In the genomic region with DNA sequence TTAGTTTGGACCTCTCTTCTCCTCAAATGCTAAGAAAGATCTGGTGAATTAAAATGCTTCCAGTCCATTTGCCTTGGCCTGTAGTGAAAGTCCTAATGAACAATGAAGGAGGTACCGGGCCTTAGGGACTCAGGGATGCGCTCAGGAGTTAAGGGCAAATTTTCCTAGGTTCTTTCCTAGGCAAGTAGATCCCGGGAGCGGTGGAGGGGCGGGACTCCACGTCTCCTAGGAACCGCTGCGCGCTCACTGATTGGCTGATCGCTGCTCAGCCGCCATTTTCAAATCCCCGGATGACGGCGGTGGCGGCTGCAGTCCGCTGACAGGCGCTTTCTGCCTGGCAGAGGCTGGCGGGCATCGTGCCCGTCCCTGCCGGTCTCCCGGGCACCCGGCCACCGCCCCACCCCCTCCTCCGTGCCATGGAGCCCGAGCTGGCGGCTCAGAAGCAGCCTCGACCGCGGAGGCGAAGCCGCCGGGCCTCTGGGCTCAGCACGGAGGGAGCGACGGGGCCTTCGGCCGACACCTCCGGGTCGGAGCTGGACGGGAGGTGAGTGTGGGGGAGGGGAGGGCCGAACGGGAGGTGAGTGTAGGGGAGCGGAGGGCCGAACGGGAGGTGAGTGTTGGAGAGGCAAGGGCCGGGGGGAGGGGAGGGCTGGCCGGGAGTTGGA, we compare ENCODE assay signal across 8 cellular contexts. TPM values are rescaled to one million over a fixed set of nuclear protein-coding genes. Genes with fewer than 3 reads are reported as not detected.
DNase-seq lines count a peak whose midpoint lies in the region; ATAC-seq and TF ChIP-seq lines count a peak whose summit lies in the region.

A gene with protein sequence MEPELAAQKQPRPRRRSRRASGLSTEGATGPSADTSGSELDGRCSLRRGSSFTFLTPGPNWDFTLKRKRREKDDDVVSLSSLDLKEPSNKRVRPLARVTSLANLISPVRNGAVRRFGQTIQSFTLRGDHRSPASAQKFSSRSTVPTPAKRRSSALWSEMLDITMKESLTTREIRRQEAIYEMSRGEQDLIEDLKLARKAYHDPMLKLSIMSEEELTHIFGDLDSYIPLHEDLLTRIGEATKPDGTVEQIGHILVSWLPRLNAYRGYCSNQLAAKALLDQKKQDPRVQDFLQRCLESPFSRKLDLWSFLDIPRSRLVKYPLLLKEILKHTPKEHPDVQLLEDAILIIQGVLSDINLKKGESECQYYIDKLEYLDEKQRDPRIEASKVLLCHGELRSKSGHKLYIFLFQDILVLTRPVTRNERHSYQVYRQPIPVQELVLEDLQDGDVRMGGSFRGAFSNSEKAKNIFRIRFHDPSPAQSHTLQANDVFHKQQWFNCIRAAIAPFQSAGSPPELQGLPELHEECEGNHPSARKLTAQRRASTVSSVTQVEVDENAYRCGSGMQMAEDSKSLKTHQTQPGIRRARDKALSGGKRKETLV (plus strand): TSS at position 281 of the 665 bp plus-strand sequence. CDS start 136 bp downstream, at position 417.

- DNase-seq in AG04449 (ENCODE audit: low read depth, low spot score): no peak
- DNase-seq in NCI-H2171 treated with DMSO at 0.1 percent for 48 hours (lab: John Stamatoyannopoulos, UW): peak; percentile 83
- DNase-seq in caudate nucleus (lab: John Stamatoyannopoulos, UW): peak; percentile 54 to 95 (median 88)
- peak; percentile 94 for DNase-seq in inferior parietal cortex (ENCODE audit: extremely low spot score)
- peak; percentile 90 for DNase-seq in spleen

- no peak for TF ChIP-seq CTCF in AG04449 (IDR thresholded peaks at IDR 0.05; ENCODE audit: insufficient read depth, low read length, missing control alignments)
- no peak for TF ChIP-seq CTCF in WI38 (IDR thresholded peaks at IDR 0.05; ENCODE audit: low read depth, low read length)
- TF ChIP-seq CTCF in spleen (IDR thresholded peaks at IDR 0.05 in 8 of 11, conservative IDR thresholded peaks at IDR 0.05 in 3 of 11): no peak

- H3K27me3 ChIP-seq in spleen (replicated peaks in 1 of 7): peaks cover 0 to 16% (median 0%) of the 10 kb centered on the region in 7 donors

- no peaks in the 10 kb centered on the region for H3K36me3 ChIP-seq in spleen

- intact Hi-C loops in spleen (cut with DNase I; ENCODE audit: low total_unique reads): no loop called here

- H3K27ac ChIP-seq in caudate nucleus (ENCODE audit: low read depth, low read length) (no peak within 1 kb of the TSS), spleen (peak within 1 kb of the TSS in 2 of 8 donors; percentile 38 to 67)

- 1% methylated on average over 24 to 48 of the region's 48 CpGs for WGBS in spleen, 5 donors

- TF ChIP-seq POLR2A in spleen (IDR thresholded peaks at IDR 0.05): no peak

- ATAC-seq in GM18867 (IDR thresholded peaks at IDR 0.05; ENCODE audit: unreplicated experiment): peak; percentile 97
- peak; percentile 97 for ATAC-seq in HG03097 (IDR thresholded peaks at IDR 0.05; ENCODE audit: low FRiP score, unreplicated experiment)

- H3K9me3 ChIP-seq in spleen: peaks cover 0 to 7% (median 0%) of the 10 kb centered on the region in 8 donors

- peaks cover 0 to 21% (median 12%) of the 10 kb centered on the region in 6 donors for H3K4me1 ChIP-seq in spleen

- CTCF ChIA-PET in AG04449 (lab: Yijun Ruan, JAX): interaction anchor here (2.9 to 4.5 kb wide), 2 partner anchors 563 to 598 kb away, joined by 8 to 12 read pairs; no protein-coding TSS in a partner anchor

- POLR2A ChIA-PET in AG04449 (lab: Yijun Ruan, JAX): no interaction called here

- H3K4me3 ChIP-seq in AG04449 (ENCODE audit: low read depth, low read length) (peak within 1 kb of the TSS; percentile 79), WI38 (ENCODE audit: low read depth, low read length) (peak within 1 kb of the TSS; percentile 71), spleen (peak within 1 kb of the TSS; percentile 71 to 96 (median 76))

RNA-seq across cellular contexts. Expression of the gene that starts here (rescaled TPM):
- total RNA-seq in spleen: 10 to 100 TPM in 6 of 7 donors, 1 to 10 TPM in 1; 4.6 to 19.5 (median 14.7) TPM
- 1 to 10 TPM; 6.1 to 8.2 (median 6.9) TPM for polyA plus RNA-seq in spleen
